In the genomic region with DNA sequence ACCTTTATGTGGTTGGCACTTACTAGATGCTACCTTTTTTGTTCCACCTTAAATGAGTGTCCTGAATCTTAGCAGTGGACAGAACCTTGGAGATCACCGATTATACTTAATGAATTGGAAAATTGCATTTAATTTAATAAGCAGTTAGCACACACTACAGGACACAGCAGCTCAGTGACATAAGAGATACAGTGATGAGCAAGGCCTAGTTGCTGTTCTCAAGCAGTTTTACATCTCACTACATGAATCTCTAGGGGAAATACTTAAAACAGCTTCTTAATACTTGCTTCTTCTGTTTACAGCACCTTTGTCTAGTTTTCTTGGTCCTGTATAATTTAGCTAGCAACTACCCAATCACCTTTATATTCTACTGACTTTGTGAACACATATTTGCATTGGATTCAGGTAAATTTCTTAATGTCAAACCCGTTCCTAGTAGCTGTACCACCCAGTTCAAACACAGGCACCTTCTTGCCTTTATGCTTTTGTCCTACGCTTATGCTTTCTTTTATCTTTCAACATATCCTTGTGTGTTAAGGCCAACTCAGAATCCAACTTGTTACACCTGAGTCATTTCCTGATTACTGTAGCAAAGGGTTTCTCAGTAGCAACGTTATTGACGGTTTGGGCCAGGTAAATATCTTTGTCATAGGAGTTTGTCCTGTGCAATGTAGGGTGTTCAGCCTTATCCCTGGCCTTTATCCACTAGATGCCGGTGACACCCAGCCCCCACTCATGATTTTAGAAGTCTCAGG, we compare ENCODE assay signal across 9 cellular contexts. TPM values are rescaled to one million over a fixed set of nuclear protein-coding genes. Genes with fewer than 3 reads are reported as not detected.
DNase-seq lines count a peak whose midpoint lies in the region; ATAC-seq and TF ChIP-seq lines count a peak whose summit lies in the region.
"Had no signal": no experiment of that assay in that cellular context is flagged by ENCODE, and none has a peak within 500 bp of the region (broad histone marks: within the 10 kb centered on the region; RNA-seq: fewer than 3 reads in every experiment).

No MANE protein-coding gene starts in this region.

- peaks cover 57% of the 10 kb centered on the region for H3K4me1 Mint-ChIP-seq in activated CD4-positive, alpha-beta T cell treated with anti-CD3 and anti-CD28 coated beads, Interleukin-2, amount 10 ng/mL, durations not matched to agents 24 days and 14 days
- peaks cover 67% of the 10 kb centered on the region for H3K4me1 Mint-ChIP-seq in activated CD8-positive, alpha-beta T cell treated with anti-CD3 and anti-CD28 coated beads for 36 hours (ENCODE audit: low read depth)

- 46% methylated on average over 6 of the region's 6 CpGs for WGBS in suprapubic skin

- H3K4me1 ChIP-seq in suprapubic skin, result peaks cover 41% of the 10 kb centered on the region

- TF ChIP-seq EP300 in suprapubic skin (IDR thresholded peaks at IDR 0.05), result no peak

- peak; percentile 37 for ATAC-seq in activated CD8-positive, alpha-beta T cell treated with anti-CD3 and anti-CD28 coated beads for 36 hours
- ATAC-seq in GM21526 (IDR thresholded peaks at IDR 0.05; ENCODE audit: low FRiP score, unreplicated experiment) (no peak), GM21737 (IDR thresholded peaks at IDR 0.05; ENCODE audit: unreplicated experiment) (no peak)

- CTCF ChIA-PET in activated CD8-positive, alpha-beta T cell treated with anti-CD3 and anti-CD28 coated beads for 36 hours (lab: Charles Lee), result interaction anchor here (1.0 to 1.3 kb wide), 2 partner anchors 25 to 237 kb away, joined by 3 to 4 read pairs; no protein-coding TSS in a partner anchor

- no peaks in the 10 kb centered on the region for H3K27me3 ChIP-seq in suprapubic skin

- peaks cover 5% of the 10 kb centered on the region for H3K9me3 Mint-ChIP-seq in activated CD4-positive, alpha-beta T cell treated with anti-CD3 and anti-CD28 coated beads, Interleukin-2, amount 10 ng/mL, durations not matched to agents 24 days and 14 days
- H3K9me3 Mint-ChIP-seq in activated CD8-positive, alpha-beta T cell treated with anti-CD3 and anti-CD28 coated beads for 36 hours, result peaks cover 5% of the 10 kb centered on the region

- H3K27ac Mint-ChIP-seq in activated CD4-positive, alpha-beta T cell treated with anti-CD3 and anti-CD28 coated beads, Interleukin-2, amount 10 ng/mL, durations not matched to agents 24 days and 14 days, result peak overlapping the region; percentile 100
- H3K27ac Mint-ChIP-seq in activated CD8-positive, alpha-beta T cell treated with anti-CD3 and anti-CD28 coated beads for 36 hours, result peak overlapping the region; percentile 100

- peak; percentile 73 for DNase-seq in activated CD4-positive, alpha-beta T cell treated with anti-CD3 and anti-CD28 coated beads, Interleukin-2, amount 10 ng/mL, durations not matched to agents 24 days and 14 days
- DNase-seq in activated CD4-positive, alpha-beta T cell treated with anti-CD3 and anti-CD28 coated beads, Interleukin-2, amount 50 U/mL, for 48 hours, result no peak
- peak; percentile 16 for DNase-seq in activated CD8-positive, alpha-beta T cell treated with anti-CD3 and anti-CD28 coated beads for 36 hours
- peak; percentile 46 for DNase-seq in iris pigment epithelial cell (ENCODE audit: low read depth)
- no peak for DNase-seq in suprapubic skin (ENCODE audit: low spot score in 2 of 2)
- DNase-seq in DMS153 treated with DMSO at 0.1 percent for 48 hours (lab: John Stamatoyannopoulos, UW; ENCODE audit: unreplicated experiment), result no peak
- DNase-seq: NCI-H2107 had no signal

- no peaks in the 10 kb centered on the region for H3K9me3 ChIP-seq in suprapubic skin

- peaks cover 35% of the 10 kb centered on the region for H3K36me3 Mint-ChIP-seq in activated CD4-positive, alpha-beta T cell treated with anti-CD3 and anti-CD28 coated beads, Interleukin-2, amount 10 ng/mL, durations not matched to agents 24 days and 14 days (ENCODE audit: low read depth)
- peaks cover 42% of the 10 kb centered on the region for H3K36me3 Mint-ChIP-seq in activated CD8-positive, alpha-beta T cell treated with anti-CD3 and anti-CD28 coated beads for 36 hours (ENCODE audit: low read depth)

- TF ChIP-seq POLR2A in suprapubic skin (IDR thresholded peaks at IDR 0.05), result no peak

- peak overlapping the region; percentile 96 for H3K4me3 Mint-ChIP-seq in activated CD4-positive, alpha-beta T cell treated with anti-CD3 and anti-CD28 coated beads, Interleukin-2, amount 10 ng/mL, durations not matched to agents 24 days and 14 days
- peak overlapping the region; percentile 90 for H3K4me3 Mint-ChIP-seq in activated CD8-positive, alpha-beta T cell treated with anti-CD3 and anti-CD28 coated beads for 36 hours

- POLR2A ChIA-PET in activated CD8-positive, alpha-beta T cell treated with anti-CD3 and anti-CD28 coated beads for 36 hours (lab: Charles Lee), result interaction anchor here (1.0 to 3.7 kb wide), 4 partner anchors 8 to 28 kb away, joined by 3 to 19 read pairs (median 9); no protein-coding TSS in a partner anchor

- no peak overlapping the region for H3K27ac ChIP-seq in suprapubic skin

- no peaks in the 10 kb centered on the region for H3K36me3 ChIP-seq in suprapubic skin

- H3K4me3 ChIP-seq in suprapubic skin, result peak overlapping the region; percentile 92

- TF ChIP-seq CTCF in activated CD8-positive, alpha-beta T cell treated with anti-CD3 and anti-CD28 coated beads for 36 hours (IDR thresholded peaks at IDR 0.05), result no peak
- no peak for TF ChIP-seq CTCF in suprapubic skin (IDR thresholded peaks at IDR 0.05)

- intact Hi-C loops in activated CD4-positive, alpha-beta T cell treated with anti-CD3 and anti-CD28 coated beads, Interleukin-2, amount 10 ng/mL, durations not matched to agents 24 days and 14 days (cut with micrococcal nuclease), result loop anchor here (1.0 to 10.0 kb wide), 5 partner anchors 10 to 1009 kb away; a partner anchor contains a TSS
- intact Hi-C loops in activated CD8-positive, alpha-beta T cell treated with anti-CD3 and anti-CD28 coated beads for 36 hours (cut with micrococcal nuclease), result loop anchor here (10.0 kb wide), 1 partner anchor 411 kb away; no protein-coding TSS in a partner anchor

- no peaks in the 10 kb centered on the region for H3K27me3 Mint-ChIP-seq in activated CD4-positive, alpha-beta T cell treated with anti-CD3 and anti-CD28 coated beads, Interleukin-2, amount 10 ng/mL, durations not matched to agents 24 days and 14 days
- no peaks in the 10 kb centered on the region for H3K27me3 Mint-ChIP-seq in activated CD8-positive, alpha-beta T cell treated with anti-CD3 and anti-CD28 coated beads for 36 hours

RNA-seq across cellular contexts. Expression of a gene that starts 1.8 kb away (rescaled TPM):
- total RNA-seq in activated CD4-positive, alpha-beta T cell treated with anti-CD3 and anti-CD28 coated beads, Interleukin-2, amount 10 ng/mL, durations not matched to agents 24 days and 14 days, result 22.2 and 25.0 TPM in 2 replicates
- 10 to 100 TPM; 21.6 to 24.5 TPM for total RNA-seq in activated CD8-positive, alpha-beta T cell treated with anti-CD3 and anti-CD28 coated beads for 36 hours
- total RNA-seq in suprapubic skin, result 10 to 100 TPM; 19.4 to 28.6 (median 22.8) TPM

RNA-seq across cellular contexts. Expression of a gene that starts 28.6 kb away (rescaled TPM):
- 1.1 and 1.2 TPM in 2 replicates for total RNA-seq in activated CD4-positive, alpha-beta T cell treated with anti-CD3 and anti-CD28 coated beads, Interleukin-2, amount 10 ng/mL, durations not matched to agents 24 days and 14 days
- 1 to 10 TPM; 2.6 to 2.8 TPM for total RNA-seq in activated CD8-positive, alpha-beta T cell treated with anti-CD3 and anti-CD28 coated beads for 36 hours
- total RNA-seq in suprapubic skin, result 10 to 100 TPM in 1 of 4 donors, 1 to 10 TPM in 2, under 1 TPM in 1; 0.53 to 11.5 (median 3.7) TPM

Comparison
In these comparisons a context has a peak if more than half of its experiments do, and no peak if none do; other contexts are left out.
1. DNase-seq: peak in activated CD4-positive, alpha-beta T cell treated with anti-CD3 and anti-CD28 coated beads, Interleukin-2, amount 10 ng/mL, durations not matched to agents 24 days and 14 days (single experiment), activated CD8-positive, alpha-beta T cell treated with anti-CD3 and anti-CD28 coated beads for 36 hours (single experiment) and iris pigment epithelial cell (single experiment); none in activated CD4-positive, alpha-beta T cell treated with anti-CD3 and anti-CD28 coated beads, Interleukin-2, amount 50 U/mL, for 48 hours (0 of 2), suprapubic skin (0 of 2) and DMS153 treated with DMSO at 0.1 percent for 48 hours (single experiment).